ENCODE assay signal across 1 cellular context in the genomic region with DNA sequence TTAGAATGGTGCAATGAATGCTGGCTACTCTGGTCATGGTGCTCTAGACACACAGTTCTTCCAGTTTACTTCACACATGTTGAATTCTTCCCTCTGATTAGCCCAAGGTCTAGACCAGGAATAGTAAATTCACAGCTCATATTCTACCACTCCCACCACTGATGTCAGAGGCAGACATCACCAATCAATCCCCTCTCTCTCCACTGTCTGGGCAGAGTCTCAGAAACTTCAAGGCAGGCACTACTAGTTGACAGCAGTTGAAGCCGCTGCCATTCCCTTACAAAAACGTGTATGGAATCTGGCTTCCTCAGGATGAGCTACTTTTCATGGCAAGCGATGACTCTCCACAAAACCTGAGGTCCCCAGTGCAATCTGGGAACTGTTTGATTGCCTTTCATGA.
TF ChIP-seq lines count a peak whose summit lies in the region.

No MANE protein-coding gene starts in this region.

TF ChIP-seq in GM23338, 12 proteins besides CTCF, POLR2A, EP300 and RAD21 (continued from another document):
- TF ChIP-seq, protein P1, sequence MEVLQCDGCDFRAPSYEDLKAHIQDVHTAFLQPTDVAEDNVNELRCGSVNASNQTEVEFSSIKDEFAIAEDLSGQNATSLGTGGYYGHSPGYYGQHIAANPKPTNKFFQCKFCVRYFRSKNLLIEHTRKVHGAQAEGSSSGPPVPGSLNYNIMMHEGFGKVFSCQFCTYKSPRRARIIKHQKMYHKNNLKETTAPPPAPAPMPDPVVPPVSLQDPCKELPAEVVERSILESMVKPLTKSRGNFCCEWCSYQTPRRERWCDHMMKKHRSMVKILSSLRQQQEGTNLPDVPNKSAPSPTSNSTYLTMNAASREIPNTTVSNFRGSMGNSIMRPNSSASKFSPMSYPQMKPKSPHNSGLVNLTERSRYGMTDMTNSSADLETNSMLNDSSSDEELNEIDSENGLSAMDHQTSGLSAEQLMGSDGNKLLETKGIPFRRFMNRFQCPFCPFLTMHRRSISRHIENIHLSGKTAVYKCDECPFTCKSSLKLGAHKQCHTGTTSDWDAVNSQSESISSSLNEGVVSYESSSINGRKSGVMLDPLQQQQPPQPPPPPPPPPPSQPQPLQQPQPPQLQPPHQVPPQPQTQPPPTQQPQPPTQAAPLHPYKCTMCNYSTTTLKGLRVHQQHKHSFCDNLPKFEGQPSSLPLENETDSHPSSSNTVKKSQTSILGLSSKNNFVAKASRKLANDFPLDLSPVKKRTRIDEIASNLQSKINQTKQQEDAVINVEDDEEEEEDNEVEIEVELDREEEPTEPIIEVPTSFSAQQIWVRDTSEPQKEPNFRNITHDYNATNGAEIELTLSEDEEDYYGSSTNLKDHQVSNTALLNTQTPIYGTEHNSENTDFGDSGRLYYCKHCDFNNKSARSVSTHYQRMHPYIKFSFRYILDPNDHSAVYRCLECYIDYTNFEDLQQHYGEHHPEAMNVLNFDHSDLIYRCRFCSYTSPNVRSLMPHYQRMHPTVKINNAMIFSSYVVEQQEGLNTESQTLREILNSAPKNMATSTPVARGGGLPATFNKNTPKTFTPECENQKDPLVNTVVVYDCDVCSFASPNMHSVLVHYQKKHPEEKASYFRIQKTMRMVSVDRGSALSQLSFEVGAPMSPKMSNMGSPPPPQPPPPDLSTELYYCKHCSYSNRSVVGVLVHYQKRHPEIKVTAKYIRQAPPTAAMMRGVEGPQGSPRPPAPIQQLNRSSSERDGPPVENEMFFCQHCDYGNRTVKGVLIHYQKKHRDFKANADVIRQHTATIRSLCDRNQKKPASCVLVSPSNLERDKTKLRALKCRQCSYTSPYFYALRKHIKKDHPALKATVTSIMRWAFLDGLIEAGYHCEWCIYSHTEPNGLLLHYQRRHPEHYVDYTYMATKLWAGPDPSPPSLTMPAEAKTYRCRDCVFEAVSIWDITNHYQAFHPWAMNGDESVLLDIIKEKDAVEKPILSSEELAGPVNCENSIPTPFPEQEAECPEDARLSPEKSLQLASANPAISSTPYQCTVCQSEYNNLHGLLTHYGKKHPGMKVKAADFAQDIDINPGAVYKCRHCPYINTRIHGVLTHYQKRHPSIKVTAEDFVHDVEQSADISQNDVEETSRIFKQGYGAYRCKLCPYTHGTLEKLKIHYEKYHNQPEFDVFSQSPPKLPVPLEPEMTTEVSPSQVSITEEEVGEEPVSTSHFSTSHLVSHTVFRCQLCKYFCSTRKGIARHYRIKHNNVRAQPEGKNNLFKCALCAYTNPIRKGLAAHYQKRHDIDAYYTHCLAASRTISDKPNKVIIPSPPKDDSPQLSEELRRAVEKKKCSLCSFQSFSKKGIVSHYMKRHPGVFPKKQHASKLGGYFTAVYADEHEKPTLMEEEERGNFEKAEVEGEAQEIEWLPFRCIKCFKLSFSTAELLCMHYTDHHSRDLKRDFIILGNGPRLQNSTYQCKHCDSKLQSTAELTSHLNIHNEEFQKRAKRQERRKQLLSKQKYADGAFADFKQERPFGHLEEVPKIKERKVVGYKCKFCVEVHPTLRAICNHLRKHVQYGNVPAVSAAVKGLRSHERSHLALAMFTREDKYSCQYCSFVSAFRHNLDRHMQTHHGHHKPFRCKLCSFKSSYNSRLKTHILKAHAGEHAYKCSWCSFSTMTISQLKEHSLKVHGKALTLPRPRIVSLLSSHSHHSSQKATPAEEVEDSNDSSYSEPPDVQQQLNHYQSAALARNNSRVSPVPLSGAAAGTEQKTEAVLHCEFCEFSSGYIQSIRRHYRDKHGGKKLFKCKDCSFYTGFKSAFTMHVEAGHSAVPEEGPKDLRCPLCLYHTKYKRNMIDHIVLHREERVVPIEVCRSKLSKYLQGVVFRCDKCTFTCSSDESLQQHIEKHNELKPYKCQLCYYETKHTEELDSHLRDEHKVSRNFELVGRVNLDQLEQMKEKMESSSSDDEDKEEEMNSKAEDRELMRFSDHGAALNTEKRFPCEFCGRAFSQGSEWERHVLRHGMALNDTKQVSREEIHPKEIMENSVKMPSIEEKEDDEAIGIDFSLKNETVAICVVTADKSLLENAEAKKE (CRISPR knock-in tag; IDR thresholded peaks at IDR 0.05): no peak
- TF ChIP-seq EZH2 (IDR thresholded peaks at IDR 0.05; ENCODE audit: low read depth, unreplicated experiment): no peak
- TF ChIP-seq EZH2phosphoT487 (IDR thresholded peaks at IDR 0.05; ENCODE audit: unreplicated experiment): no peak
- TF ChIP-seq REST (IDR thresholded peaks at IDR 0.05; ENCODE audit: unreplicated experiment): no peak
- no peak for TF ChIP-seq STAT1 (IDR thresholded peaks at IDR 0.05; ENCODE audit: unreplicated experiment)
- TF ChIP-seq ZNF114 (CRISPR knock-in tag; IDR thresholded peaks at IDR 0.05): no peak
- no peak for TF ChIP-seq NANOG (IDR thresholded peaks at IDR 0.05; ENCODE audit: borderline replicate concordance)
- no peak for TF ChIP-seq POLR2AphosphoS5 (IDR thresholded peaks at IDR 0.05; ENCODE audit: low read depth)
- no peak for TF ChIP-seq ZNF331 (CRISPR knock-in tag; IDR thresholded peaks at IDR 0.05; ENCODE audit: low read depth)
- TF ChIP-seq JUNB (IDR thresholded peaks at IDR 0.05; ENCODE audit: unreplicated experiment): no peak
TF ChIP-seq in GM23338: peak in this region for 0.
